In the genomic region with DNA sequence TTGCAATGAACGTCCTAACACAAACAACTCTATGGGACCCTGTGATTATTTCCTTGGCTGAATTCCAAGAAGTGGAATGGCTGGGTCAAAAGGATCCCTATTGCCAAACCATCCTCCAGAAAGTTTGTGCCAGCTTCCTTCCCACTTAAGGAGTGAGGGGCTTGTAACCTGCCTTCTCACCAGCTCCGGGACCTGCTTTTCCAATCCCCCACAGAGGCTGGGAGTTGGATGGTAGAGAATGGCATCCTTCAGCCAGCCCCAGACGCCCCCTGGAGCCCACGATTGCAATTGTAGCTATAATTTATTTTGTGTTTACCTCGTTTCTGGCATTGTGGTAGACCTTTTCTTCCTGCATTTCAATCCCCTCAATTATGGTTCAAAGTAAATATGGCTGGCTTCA, we compare ENCODE assay signal across 9 cellular contexts. TPM values are rescaled to one million over a fixed set of nuclear protein-coding genes. Genes with fewer than 3 reads are reported as not detected.
A peak's percentile ranks its signal among the peaks of the same experiment; 100 is the strongest.
DNase-seq lines count a peak whose midpoint lies in the region; ATAC-seq and TF ChIP-seq lines count a peak whose summit lies in the region.
"Had no signal": no experiment of that assay in that cellular context is flagged by ENCODE, and none has a peak within 500 bp of the region (broad histone marks: within the 10 kb centered on the region; RNA-seq: fewer than 3 reads in every experiment).

No MANE protein-coding gene starts in this region.

- H3K4me3 ChIP-seq in Loucy (ENCODE audit: low read length, poor library complexity, severe bottlenecking) (no peak overlapping the region), adipocyte (ENCODE audit: low read length) (no peak overlapping the region)
- H3K4me3 ChIP-seq: SK-N-MC had no signal

- H3K27me3 ChIP-seq in Loucy (ENCODE audit: insufficient read depth, low read length, poor library complexity, severe bottlenecking) (no peaks in the 10 kb centered on the region), adipocyte (replicated peaks; ENCODE audit: control insufficient read depth, insufficient read depth, low read length) (peaks cover 38% of the 10 kb centered on the region)

- no peaks in the 10 kb centered on the region for H3K36me3 ChIP-seq in Loucy (ENCODE audit: insufficient read depth, low read length)
- H3K36me3 ChIP-seq in adipocyte (ENCODE audit: control insufficient read depth, insufficient read depth, low read length, severe bottlenecking) = no peaks in the 10 kb centered on the region

- DNase-seq in GM10248 (ENCODE audit: extremely low spot score) = no peak
- DNase-seq in adipocyte (ENCODE audit: low read depth) = peak; percentile 49
- DNase-seq in midbrain (lab: John Stamatoyannopoulos, UW) = peak; percentile 34
- no peak for DNase-seq in mesothelial cell of epicardium (ENCODE audit: low spot score in 2 of 2, unreplicated experiment in 2 of 2)
- no peak for DNase-seq in activated CD4-positive, alpha-beta T cell treated with anti-CD3 and anti-CD28 coated beads, Interleukin-2, amount 50 U/mL, for 4 hours

- no peak overlapping the region for H3K4me3 Mint-ChIP-seq in mesothelial cell of epicardium

- H3K36me3 Mint-ChIP-seq in mesothelial cell of epicardium = no peaks in the 10 kb centered on the region

- CTCF ChIA-PET in GM10248 (lab: Yijun Ruan, JAX) = interaction anchor here (0.7 to 6.0 kb wide), 20 partner anchors 8 to 402 kb away, joined by 3 to 65 read pairs (median 4); no protein-coding TSS in a partner anchor

- H4K20me1 ChIP-seq in Loucy (ENCODE audit: insufficient read depth, low read length, poor library complexity, severe bottlenecking) = no peaks in the 10 kb centered on the region

- POLR2A ChIA-PET in GM10248 (lab: Yijun Ruan, JAX) = no interaction called here

- H3K79me2 ChIP-seq in Loucy (ENCODE audit: insufficient read depth, low read length) = no peaks in the 10 kb centered on the region

- no peaks in the 10 kb centered on the region for H3K9me2 ChIP-seq in Loucy (replicated peaks; ENCODE audit: low read depth, low read length)

- peak overlapping the region; percentile 42 for H3K4me2 ChIP-seq in Loucy (ENCODE audit: low read depth, low read length, poor library complexity, severe bottlenecking)

- H3K27ac Mint-ChIP-seq in mesothelial cell of epicardium = no peak overlapping the region

- ATAC-seq in GM19397 (IDR thresholded peaks at IDR 0.05; ENCODE audit: unreplicated experiment) = no peak
- no peak for ATAC-seq in HG03159 (IDR thresholded peaks at IDR 0.05; ENCODE audit: unreplicated experiment)

- TF ChIP-seq CTCF in GM10248 (IDR thresholded peaks at IDR 0.05; ENCODE audit: control extremely low read depth, extremely low read depth, low read depth, missing control alignments) (peak; percentile 42), Loucy (conservative IDR thresholded peaks at IDR 0.05; ENCODE audit: low read length) (peak; percentile 85), mesothelial cell of epicardium (IDR thresholded peaks at IDR 0.05; ENCODE audit: unreplicated experiment) (no peak)

- H3K4me1 Mint-ChIP-seq in mesothelial cell of epicardium = no peaks in the 10 kb centered on the region

- H3K9ac ChIP-seq in Loucy (ENCODE audit: low read depth, low read length, poor library complexity, severe bottlenecking) (no peak overlapping the region), adipocyte (ENCODE audit: low read length) (no peak overlapping the region)

- H3K9me3 ChIP-seq in Loucy (ENCODE audit: insufficient read depth, low read depth, low read length) = no peaks in the 10 kb centered on the region
- no peaks in the 10 kb centered on the region for H3K9me3 ChIP-seq in adipocyte (ENCODE audit: control insufficient read depth, low read length)

- peaks cover 3% of the 10 kb centered on the region for H3K4me1 ChIP-seq in Loucy (ENCODE audit: insufficient read depth, low read length, poor library complexity, severe bottlenecking)
- no peaks in the 10 kb centered on the region for H3K4me1 ChIP-seq in adipocyte (ENCODE audit: control insufficient read depth, insufficient read depth, low read length)

- H3K9me3 Mint-ChIP-seq in mesothelial cell of epicardium = no peaks in the 10 kb centered on the region

- no peaks in the 10 kb centered on the region for H3F3A ChIP-seq in Loucy (ENCODE audit: low read depth)

- H3K27me3 Mint-ChIP-seq in mesothelial cell of epicardium (ENCODE audit: low read depth) = peaks cover 48% of the 10 kb centered on the region

- H2AFZ ChIP-seq in Loucy (ENCODE audit: low read length) = peak overlapping the region; percentile 68

RNA-seq across cellular contexts. Expression of gene ZDHHC22, which starts 9.7 kb away (rescaled TPM):
- total RNA-seq in mesothelial cell of epicardium = not detected in 3 replicates

RNA-seq across cellular contexts. Expression of gene TMEM63C, which starts 30.4 kb away (rescaled TPM):
- 6.2 to 7.7 TPM (median 7.0 TPM) in 3 replicates for total RNA-seq in mesothelial cell of epicardium

RNA-seq across cellular contexts. Expression of gene CIPC, which starts 53.2 kb away (rescaled TPM):
- total RNA-seq in mesothelial cell of epicardium = 21.9 to 22.9 TPM (median 22.4 TPM) in 3 replicates

Comparison
In these comparisons a context has a peak if more than half of its experiments do, and no peak if none do; other contexts are left out.
1. DNase-seq: peak in adipocyte (single experiment) and midbrain (single experiment); none in GM10248 (single experiment), mesothelial cell of epicardium (0 of 2) and activated CD4-positive, alpha-beta T cell treated with anti-CD3 and anti-CD28 coated beads, Interleukin-2, amount 50 U/mL, for 4 hours (0 of 2).